Comparison of ENCODE assay signal across 25 cellular contexts in genomic region chr5:168903082-168903481, GRCh38.
"Had no signal": no experiment of that assay in that cellular context is flagged by ENCODE, and none has a peak within 500 bp of the region (broad histone marks: within the 10 kb centered on the region; RNA-seq: fewer than 3 reads in every experiment).

No MANE protein-coding gene starts in this region.

- H3K4me1 ChIP-seq: stomach, suprapubic skin, testis, tibial nerve, transverse colon, upper lobe of left lung, upper lobe of right lung, uterus had no signal

- H3K9me3 ChIP-seq: stomach, suprapubic skin, testis, thoracic aorta, thyroid gland, tibial artery, tibial nerve, transverse colon, upper lobe of left lung, upper lobe of right lung, uterus, vagina had no signal

- H3K27ac ChIP-seq: stomach, suprapubic skin, testis, thoracic aorta, thyroid gland, tibial artery, tibial nerve, transverse colon, upper lobe of left lung, upper lobe of right lung, uterus, vagina had no signal

- H3K36me3 ChIP-seq: stomach, suprapubic skin, thoracic aorta, thyroid gland, tibial artery, tibial nerve, transverse colon, upper lobe of left lung, upper lobe of right lung, uterus, vagina had no signal

- DNase-seq: stimulated activated CD4-positive, alpha-beta T cell treated with anti-CD3 and anti-CD28 coated beads, Interleukin-2, amount 100 ng/mL, for 48 hours; stimulated activated CD4-positive, alpha-beta T cell treated with anti-CD3 and anti-CD28 coated beads, Interleukin-4, amount 100 ng/mL, for 1 hour; stimulated activated CD4-positive, alpha-beta T cell treated with anti-CD3 and anti-CD28 coated beads, Interleukin-4, amount 100 ng/mL, for 24 hours; stimulated activated CD4-positive, alpha-beta T cell treated with anti-CD3 and anti-CD28 coated beads, Interleukin-4, amount 100 ng/mL, for 4 hours; stimulated activated CD8-positive, alpha-beta memory T cell treated with anti-CD3 and anti-CD28 coated beads, Interleukin-4, amount 100 ng/mL, for 48 hours; stimulated activated naive B cell treated with anti-CD40 and anti-IgM and Interleukin-4, amounts not matched to agents 10 μg/mL and 1 μg/mL and 100 μg/mL, for 72 hours; stimulated activated naive CD4-positive, alpha-beta T cell; stimulated activated naive CD4-positive, alpha-beta T cell treated with Interleukin-2 at 50 U/mL for 16 hours; stimulated activated naive CD8-positive, alpha-beta T cell treated with anti-CD3 and anti-CD28 coated beads, Interleukin-15, amount 100 ng/mL, for 72 hours; stimulated activated naive CD8-positive, alpha-beta T cell treated with anti-CD3 and anti-CD28 coated beads, Interleukin-15, Interleukin-2, amounts not matched to agents 100 U/mL and 50 U/mL, for 24 hours; stomach; substantia nigra; testis; thyroid gland; tibial artery; transverse colon; trophoblast cell; upper lobe of left lung; upper lobe of right lung; uterus had no signal

- H3K27me3 ChIP-seq: stomach, suprapubic skin, testis, thyroid gland, tibial artery, tibial nerve, transverse colon, upper lobe of left lung, upper lobe of right lung, uterus, vagina had no signal

- ATAC-seq: stimulated activated effector memory CD8-positive, alpha-beta T cell treated with anti-CD3 and anti-CD28 coated beads, Interleukin-12 subunit alpha, Interleukin-12 subunit beta, amount 100 ng/mL, for 72 hours; stimulated activated naive B cell treated with anti-CD40 and anti-IgM and Interleukin-4, amounts not matched to agents 10 μg/mL and 1 μg/mL and 100 μg/mL, for 72 hours; stimulated activated naive CD8-positive, alpha-beta T cell treated with anti-CD3 and anti-CD28 coated beads, Interleukin-15, amount 100 ng/mL, for 72 hours; stimulated activated naive CD8-positive, alpha-beta T cell treated with anti-CD3 and anti-CD28 coated beads, Interleukin-15, Interleukin-2, amounts not matched to agents 100 U/mL and 50 U/mL, for 24 hours; upper lobe of right lung had no signal

- H3K4me3 ChIP-seq: stomach, suprapubic skin, testis, thoracic aorta, thyroid gland, tibial artery, tibial nerve, transverse colon, upper lobe of left lung, upper lobe of right lung, uterus, vagina had no signal
